ENCODE assay signal across 12 cellular contexts in genomic region chr10:124339951-124340760, GRCh38.
DNase-seq lines count a peak whose midpoint lies in the region; TF ChIP-seq lines count a peak whose summit lies in the region.
"Had no signal": no experiment of that assay in that cellular context is flagged by ENCODE, and none has a peak within 500 bp of the region (broad histone marks: within the 10 kb centered on the region; RNA-seq: fewer than 3 reads in every experiment).

No MANE protein-coding gene starts in this region.

- H3K4me3 ChIP-seq in AG10803 (ENCODE audit: low read length): no peak overlapping the region
- H3K4me3 ChIP-seq in HFF-Myc (replicated peaks; ENCODE audit: low read depth, low read length): no peak overlapping the region
- H3K4me3 ChIP-seq: uterus had no signal

- peak overlapping the region; percentile 99 for H3K27ac Mint-ChIP-seq in chondrocyte (ENCODE audit: unreplicated experiment)

- TF ChIP-seq CTCF in AG10803 (conservative IDR thresholded peaks at IDR 0.05; ENCODE audit: low read length): no peak
- no peak for TF ChIP-seq CTCF in HFF-Myc (IDR thresholded peaks at IDR 0.05; ENCODE audit: low read depth, low read length, missing control alignments)
- TF ChIP-seq CTCF in chondrocyte (IDR thresholded peaks at IDR 0.05): peak; percentile 23

- peaks cover 12% of the 10 kb centered on the region for H3K9me3 Mint-ChIP-seq in chondrocyte (ENCODE audit: low read depth)

- peaks cover 36% of the 10 kb centered on the region for H3K4me1 Mint-ChIP-seq in chondrocyte (ENCODE audit: low read depth)
- H3K4me1 Mint-ChIP-seq: neural crest cell had no signal

- peaks cover 3% of the 10 kb centered on the region for H3K36me3 Mint-ChIP-seq in chondrocyte (ENCODE audit: low read depth)

- H3K27me3 Mint-ChIP-seq in chondrocyte (ENCODE audit: low read depth): no peaks in the 10 kb centered on the region

- DNase-seq in AG10803 (ENCODE audit: low read depth) (peak; percentile 91), HFF-Myc (ENCODE audit: extremely low read depth, low read depth) (peak; percentile 95), chondrocyte (ENCODE audit: low spot score) (no peak), myocyte (ENCODE audit: low read depth) (peak; percentile 85), NCI-H2196 (lab: John Stamatoyannopoulos, UW; ENCODE audit: unreplicated experiment) (no peak), KG1 (lab: John Stamatoyannopoulos, UW) (no peak), A172 (ENCODE audit: low spot score) (no peak)
- DNase-seq in central memory CD4-positive, alpha-beta T cell: no peak
- DNase-seq: activated CD4-positive, alpha-beta T cell treated with anti-CD3 and anti-CD28 coated beads for 48 hours; NCI-H187 treated with DMSO at 0.1 percent for 48 hours; uterus had no signal

- H3K4me3 Mint-ChIP-seq in chondrocyte (ENCODE audit: unreplicated experiment): no peak overlapping the region
- H3K4me3 Mint-ChIP-seq: neural crest cell had no signal

Comparison
In these comparisons a context has a peak if more than half of its experiments do, and no peak if none do; other contexts are left out.
1. DNase-seq: peak in AG10803 (single experiment), HFF-Myc (single experiment) and myocyte (single experiment); none in chondrocyte (single experiment), central memory CD4-positive, alpha-beta T cell (single experiment), NCI-H2196 (single experiment), KG1 (single experiment) and A172 (single experiment).